ENCODE assay signal across 2 cellular contexts in genomic region chr1:199856381-199856780, GRCh38.
TF ChIP-seq lines count a peak whose summit lies in the region.

No MANE protein-coding gene starts in this region.

TF ChIP-seq in HCT116, 20 proteins besides CTCF, POLR2A, EP300 and RAD21 (continued from another document):
- TF ChIP-seq ATF3 (IDR thresholded peaks at IDR 0.05) (no peak), TCF7L2 (IDR thresholded peaks at IDR 0.05; ENCODE audit: borderline replicate concordance, extremely low read depth, insufficient read depth, insufficient read length) (no peak), REST (IDR thresholded peaks at IDR 0.05; ENCODE audit: low read depth) (no peak)

TF ChIP-seq in WTC11, 78 proteins besides CTCF, POLR2A, EP300 and RAD21 (continued from another document):
- TF ChIP-seq MLX (CRISPR knock-in tag; IDR thresholded peaks at IDR 0.05) (no peak), ESRRA (CRISPR knock-in tag; IDR thresholded peaks at IDR 0.05; ENCODE audit: borderline replicate concordance) (no peak), TP53 (CRISPR knock-in tag; IDR thresholded peaks at IDR 0.05) (no peak), FOXP1 (CRISPR knock-in tag; IDR thresholded peaks at IDR 0.05; ENCODE audit: borderline replicate concordance) (no peak), AR (CRISPR knock-in tag; IDR thresholded peaks at IDR 0.05) (no peak), TCF7 (CRISPR knock-in tag; IDR thresholded peaks at IDR 0.05; ENCODE audit: low read depth) (no peak), ZSCAN18 (CRISPR knock-in tag; IDR thresholded peaks at IDR 0.05) (no peak), E2F1 (CRISPR knock-in tag; IDR thresholded peaks at IDR 0.05) (no peak), GTF2I (CRISPR knock-in tag; conservative IDR thresholded peaks at IDR 0.05) (no peak), NFATC4 (CRISPR knock-in tag; IDR thresholded peaks at IDR 0.05) (no peak), CREB1 (CRISPR knock-in tag; IDR thresholded peaks at IDR 0.05) (no peak), NR1H2 (CRISPR knock-in tag; IDR thresholded peaks at IDR 0.05) (no peak)
TF ChIP-seq in WTC11: peak in this region for 0.
